20 cellular contexts compared by ENCODE assay signal in the genomic region with DNA sequence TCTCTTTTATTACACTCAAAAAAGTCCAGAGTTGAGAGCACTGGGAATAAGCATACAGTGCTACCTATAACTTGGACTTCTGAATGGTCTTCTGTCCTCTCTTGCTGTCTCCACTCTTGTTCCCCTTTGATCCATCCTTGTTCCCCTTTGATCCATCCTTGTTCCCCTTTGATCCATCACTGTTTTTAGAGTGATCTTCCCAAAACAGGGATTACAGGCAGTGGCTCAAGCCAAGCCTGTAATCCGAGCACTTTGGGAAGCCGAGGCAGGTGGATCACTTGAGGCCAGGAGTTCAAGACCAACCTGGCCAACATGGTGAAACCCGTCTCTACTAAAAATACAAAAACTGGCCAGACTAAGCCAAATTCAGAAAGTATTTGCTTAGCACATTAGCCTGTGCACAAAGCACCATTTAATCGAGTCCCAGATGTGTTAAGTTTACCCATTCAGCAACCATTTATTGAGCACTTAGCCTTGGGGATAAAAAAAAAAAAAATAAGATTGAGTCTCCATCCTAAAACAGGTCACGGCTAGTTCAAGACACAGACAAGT.
"Had no signal": no experiment of that assay in that cellular context is flagged by ENCODE, and none has a peak within 500 bp of the region (broad histone marks: within the 10 kb centered on the region; RNA-seq: fewer than 3 reads in every experiment).

No MANE protein-coding gene starts in this region.

- ATAC-seq: effector memory CD8-positive, alpha-beta T cell; gastroesophageal sphincter; heart left ventricle; left cardiac atrium; left ventricle myocardium superior; mucosa of descending colon had no signal

- H3K4me3 ChIP-seq: colonic mucosa, esophagus muscularis mucosa, gastroesophageal sphincter, heart left ventricle, left lung, lower lobe of right lung, mucosa of descending colon had no signal

- DNase-seq: colonic mucosa; cortex of kidney; effector CD8-positive, alpha-beta T cell; effector memory CD8-positive, alpha-beta T cell; heart left ventricle; hippocampal formation; left cardiac atrium; left lung; left ventricle myocardium superior; lower lobe of right lung; mesenchymal stem cell; mucosa of descending colon had no signal

- H3K27me3 Mint-ChIP-seq: dendritic cell treated with granulocyte-macrophage colony-stimulating factor and Interleukin-4, amounts not matched to agents 40 ng/mL and 50 ng/mL, for 4 days had no signal

- H3K36me3 ChIP-seq: colonic mucosa, esophagus muscularis mucosa, gastroesophageal sphincter, heart left ventricle, left lung, lower lobe of right lung had no signal

- H3K9me3 Mint-ChIP-seq: dendritic cell treated with granulocyte-macrophage colony-stimulating factor and Interleukin-4, amounts not matched to agents 40 ng/mL and 50 ng/mL, for 4 days; effector memory CD8-positive, alpha-beta T cell; mesothelial cell of epicardium had no signal

- H3K4me1 ChIP-seq: colonic mucosa, esophagus muscularis mucosa, gastroesophageal sphincter, left lung, lower lobe of right lung had no signal

- FAIRE-seq: endothelial cell of umbilical vein, frontal cortex, islet of Langerhans had no signal

- H3K27ac Mint-ChIP-seq: dendritic cell treated with granulocyte-macrophage colony-stimulating factor and Interleukin-4, amounts not matched to agents 40 ng/mL and 50 ng/mL, for 4 days; effector memory CD8-positive, alpha-beta T cell; mesothelial cell of epicardium had no signal

- H3K27me3 ChIP-seq: colonic mucosa, esophagus muscularis mucosa, foreskin keratinocyte, heart left ventricle, left lung had no signal

- H3K4me3 Mint-ChIP-seq: dendritic cell treated with granulocyte-macrophage colony-stimulating factor and Interleukin-4, amounts not matched to agents 40 ng/mL and 50 ng/mL, for 4 days; effector memory CD8-positive, alpha-beta T cell; mesothelial cell of epicardium had no signal

- H3K9me3 ChIP-seq: colonic mucosa, esophagus muscularis mucosa, gastroesophageal sphincter, heart left ventricle, left lung, lower lobe of right lung, mucosa of descending colon had no signal

- H3K27ac ChIP-seq: colonic mucosa, esophagus muscularis mucosa, foreskin keratinocyte, gastroesophageal sphincter, heart left ventricle had no signal
